Comparison of ENCODE assay signal across 9 cellular contexts in genomic region chrX:135740683-135741149, GRCh38. TPM values are rescaled to one million over a fixed set of nuclear protein-coding genes. Genes with fewer than 3 reads are reported as not detected.
DNase-seq lines count a peak whose midpoint lies in the region; ATAC-seq, FAIRE-seq and TF ChIP-seq lines count a peak whose summit lies in the region.
"Had no signal": no experiment of that assay in that cellular context is flagged by ENCODE, and none has a peak within 500 bp of the region (broad histone marks: within the 10 kb centered on the region; RNA-seq: fewer than 3 reads in every experiment).

No MANE protein-coding gene starts in this region.

- CTCF ChIA-PET in activated CD8-positive, alpha-beta memory T cell treated with anti-CD3 and anti-CD28 coated beads, Interleukin-2, amount 10 ng/mL, durations not matched to agents 7 days and 5 days (lab: Charles Lee) = interaction anchor here (1.0 kb wide), 1 partner anchor 191 kb away, joined by 6 read pairs; no protein-coding TSS in a partner anchor

- H3K27me3 Mint-ChIP-seq in activated CD8-positive, alpha-beta memory T cell treated with anti-CD3 and anti-CD28 coated beads, Interleukin-2, amount 10 ng/mL, durations not matched to agents 7 days and 5 days = no peaks in the 10 kb centered on the region

- no peak overlapping the region for H3K27ac Mint-ChIP-seq in activated CD8-positive, alpha-beta memory T cell treated with anti-CD3 and anti-CD28 coated beads, Interleukin-2, amount 10 ng/mL, durations not matched to agents 7 days and 5 days

- no peaks in the 10 kb centered on the region for H3K9me3 Mint-ChIP-seq in activated CD8-positive, alpha-beta memory T cell treated with anti-CD3 and anti-CD28 coated beads, Interleukin-2, amount 10 ng/mL, durations not matched to agents 7 days and 5 days (ENCODE audit: low read depth)

- H3K4me1 Mint-ChIP-seq in activated CD8-positive, alpha-beta memory T cell treated with anti-CD3 and anti-CD28 coated beads, Interleukin-2, amount 10 ng/mL, durations not matched to agents 7 days and 5 days = no peaks in the 10 kb centered on the region

- no peaks in the 10 kb centered on the region for H3K4me1 ChIP-seq in kidney (ENCODE audit: control insufficient read depth in 1 of 2, insufficient read depth in 1 of 2, low read depth in 1 of 2, low read length in 2 of 2)

- no peak for FAIRE-seq in kidney (lab: Jason Lieb, UNC)

- no peak overlapping the region for H3K27ac ChIP-seq in kidney (ENCODE audit: low read depth in 2 of 2, low read length in 2 of 2)

- peak; percentile 24 to 58 for DNase-seq in activated CD4-positive, alpha-beta T cell treated with anti-CD3 and anti-CD28 coated beads for 24 hours (ENCODE audit: low read depth in 2 of 2)
- DNase-seq in activated CD4-positive, alpha-beta T cell treated with anti-CD3 and anti-CD28 coated beads for 1 hour = no peak
- DNase-seq in activated CD8-positive, alpha-beta memory T cell treated with anti-CD3 and anti-CD28 coated beads, Interleukin-2, amount 10 ng/mL, durations not matched to agents 7 days and 5 days = peak; percentile 60
- DNase-seq in left kidney (ENCODE audit: low read depth, low spot score) = peak; percentile 43
- no peak for DNase-seq in stimulated activated naive CD4-positive, alpha-beta T cell (lab: John Stamatoyannopoulos, UW)
- no peak for DNase-seq in kidney
- no peak for DNase-seq in GM19240 (ENCODE audit: insufficient read length, low spot score)

- no peaks in the 10 kb centered on the region for H3K36me3 ChIP-seq in kidney (ENCODE audit: control insufficient read depth in 1 of 2, insufficient read depth in 2 of 2, low read length in 2 of 2)

- H3K4me3 ChIP-seq in kidney (ENCODE audit: low read length in 2 of 2) = no peak overlapping the region

- intact Hi-C loops in kidney (cut with DNase I) = no loop called here

- no peaks in the 10 kb centered on the region for H3K9me3 ChIP-seq in kidney (ENCODE audit: control insufficient read depth in 1 of 2, low read length in 2 of 2)

- no peak overlapping the region for H3K4me3 Mint-ChIP-seq in activated CD8-positive, alpha-beta memory T cell treated with anti-CD3 and anti-CD28 coated beads, Interleukin-2, amount 10 ng/mL, durations not matched to agents 7 days and 5 days

- TF ChIP-seq CTCF in kidney (IDR thresholded peaks at IDR 0.05; ENCODE audit: borderline replicate concordance, extremely low read depth, insufficient read depth) = no peak

- H3K9ac ChIP-seq in kidney (ENCODE audit: low read length in 2 of 2) = no peak overlapping the region

- peak; percentile 51 for ATAC-seq in HG03521 (IDR thresholded peaks at IDR 0.05; ENCODE audit: unreplicated experiment)
- peak; percentile 80 for ATAC-seq in activated CD8-positive, alpha-beta memory T cell treated with anti-CD3 and anti-CD28 coated beads, Interleukin-2, amount 10 ng/mL, durations not matched to agents 7 days and 5 days

- no peaks in the 10 kb centered on the region for H3K36me3 Mint-ChIP-seq in activated CD8-positive, alpha-beta memory T cell treated with anti-CD3 and anti-CD28 coated beads, Interleukin-2, amount 10 ng/mL, durations not matched to agents 7 days and 5 days

RNA-seq across cellular contexts. Expression of gene CT45A3, which starts 27.3 kb away (rescaled TPM):
- total RNA-seq in activated CD8-positive, alpha-beta memory T cell treated with anti-CD3 and anti-CD28 coated beads, Interleukin-2, amount 10 ng/mL, durations not matched to agents 7 days and 5 days = not detected
- total RNA-seq in kidney = not detected
- polyA plus RNA-seq in kidney (ENCODE audit: insufficient read depth, low read depth, low replicate concordance) = not detected
- total RNA-seq: subcutaneous adipose tissue had no signal

RNA-seq across cellular contexts. Expression of gene CT45A1, which starts 27.3 kb away (rescaled TPM):
- not detected for total RNA-seq in activated CD8-positive, alpha-beta memory T cell treated with anti-CD3 and anti-CD28 coated beads, Interleukin-2, amount 10 ng/mL, durations not matched to agents 7 days and 5 days
- not detected for total RNA-seq in kidney
- polyA plus RNA-seq in kidney (ENCODE audit: insufficient read depth, low read depth, low replicate concordance) = not detected
- total RNA-seq: subcutaneous adipose tissue had no signal

RNA-seq across cellular contexts. Expression of gene CT45A5, which starts 44.6 kb away (rescaled TPM):
- total RNA-seq in activated CD8-positive, alpha-beta memory T cell treated with anti-CD3 and anti-CD28 coated beads, Interleukin-2, amount 10 ng/mL, durations not matched to agents 7 days and 5 days = not detected
- not detected for total RNA-seq in kidney
- polyA plus RNA-seq in kidney (ENCODE audit: insufficient read depth, low read depth, low replicate concordance) = not detected
- total RNA-seq: subcutaneous adipose tissue had no signal

Comparison
In these comparisons a context has a peak if more than half of its experiments do, and no peak if none do; other contexts are left out.
1. DNase-seq: peak in activated CD4-positive, alpha-beta T cell treated with anti-CD3 and anti-CD28 coated beads for 24 hours (2 of 2), activated CD8-positive, alpha-beta memory T cell treated with anti-CD3 and anti-CD28 coated beads, Interleukin-2, amount 10 ng/mL, durations not matched to agents 7 days and 5 days (single experiment) and left kidney (single experiment); none in activated CD4-positive, alpha-beta T cell treated with anti-CD3 and anti-CD28 coated beads for 1 hour (single experiment), stimulated activated naive CD4-positive, alpha-beta T cell (0 of 6), kidney (single experiment) and GM19240 (single experiment).